In genomic region chr1:41496080-41497055, GRCh38 we compare ENCODE assay signal across 1 cellular context.
TF ChIP-seq lines count a peak whose summit lies in the region.

No MANE protein-coding gene starts in this region.

TF ChIP-seq in K562, 482 proteins besides CTCF, POLR2A, EP300 and RAD21 (continued from another document and continues in another):
- TF ChIP-seq ZNF277 (CRISPR knock-in tag; IDR thresholded peaks at IDR 0.05; ENCODE audit: borderline replicate concordance) (no peak), SFPQ (IDR thresholded peaks at IDR 0.05; ENCODE audit: low read depth, low read length) (no peak), RFX5 (IDR thresholded peaks at IDR 0.05; ENCODE audit: low read depth, low read length) (no peak), NFIC (IDR thresholded peaks at IDR 0.05) (no peak), ZSCAN32 (CRISPR knock-in tag; IDR thresholded peaks at IDR 0.05) (no peak), CC2D1A (IDR thresholded peaks at IDR 0.05) (no peak), ETV5 (CRISPR knock-in tag; IDR thresholded peaks at IDR 0.05; ENCODE audit: low read depth) (0 out of 2 replicates have a peak, but pooled peaks have one; percentile 11), SNIP1 (IDR thresholded peaks at IDR 0.05; ENCODE audit: low read depth) (no peak), TRIM24 (IDR thresholded peaks at IDR 0.05) (no peak), CREB1 (IDR thresholded peaks at IDR 0.05) (peak; percentile 40; the same call in 1 of the 2 replicates), CREB1 (CRISPR knock-in tag; IDR thresholded peaks at IDR 0.05) (peak; percentile 67), MLLT1 (IDR thresholded peaks at IDR 0.05) (peak in 1 of 2 experiments; percentile 35; a peak in 1 of 4 replicates), ZZZ3 (IDR thresholded peaks at IDR 0.05) (no peak), MCM3 (IDR thresholded peaks at IDR 0.05) (no peak), SPI1 (IDR thresholded peaks at IDR 0.05; ENCODE audit: borderline replicate concordance, low read depth, low read length) (no peak), RBM34 (IDR thresholded peaks at IDR 0.05; ENCODE audit: borderline replicate concordance, insufficient read depth, low read length) (no peak), RNF219 (CRISPR knock-in tag; IDR thresholded peaks at IDR 0.05) (no peak), NCOA2 (IDR thresholded peaks at IDR 0.05; ENCODE audit: partially characterized antibody in 2 of 2) (no peak), PCBP1 (IDR thresholded peaks at IDR 0.05; ENCODE audit: low read depth, low read length, poor library complexity, severe bottlenecking) (peak; percentile 63), HDAC6 (IDR thresholded peaks at IDR 0.05; ENCODE audit: low read depth, low read length) (no peak), ILF3 (IDR thresholded peaks at IDR 0.05; ENCODE audit: borderline replicate concordance) (no peak), KAT7 (CRISPR knock-in tag; IDR thresholded peaks at IDR 0.05; ENCODE audit: borderline replicate concordance) (0 out of 2 replicates have a peak, but pooled peaks have one; percentile 35), KDM2B (CRISPR knock-in tag; IDR thresholded peaks at IDR 0.05) (0 out of 2 replicates have a peak, but pooled peaks have one; percentile 33), ZC3H11A (IDR thresholded peaks at IDR 0.05; ENCODE audit: low read depth, low read length) (no peak), ZNF184 (CRISPR knock-in tag; IDR thresholded peaks at IDR 0.05) (no peak), CEBPB (tag; IDR thresholded peaks at IDR 0.05) (no peak), NR2C2 (CRISPR knock-in tag; IDR thresholded peaks at IDR 0.05) (peak; percentile 52; the same call in 1 of the 2 replicates), NR2C2 (tag; IDR thresholded peaks at IDR 0.05) (no peak), TARDBP (IDR thresholded peaks at IDR 0.05) (no peak), MNT (conservative IDR thresholded peaks at IDR 0.05) (peak; percentile 73 to 88), ZBTB40 (IDR thresholded peaks at IDR 0.05) (no peak), ZBTB40 (CRISPR knock-in tag; IDR thresholded peaks at IDR 0.05) (no peak), TCF7L2 (IDR thresholded peaks at IDR 0.05; ENCODE audit: low read depth, low read length) (no peak), HMGN3 (IDR thresholded peaks at IDR 0.05; ENCODE audit: borderline replicate concordance, extremely low read depth, insufficient read length, low read depth, low read length) (peak; percentile 70), ZNF551 (CRISPR knock-in tag; IDR thresholded peaks at IDR 0.05) (no peak), TCFL5 (CRISPR knock-in tag; conservative IDR thresholded peaks at IDR 0.05) (no peak), HSF4 (CRISPR knock-in tag; IDR thresholded peaks at IDR 0.05; ENCODE audit: borderline replicate concordance) (no peak), CAMTA2 (CRISPR knock-in tag; conservative IDR thresholded peaks at IDR 0.05) (no peak), PCBP2 (IDR thresholded peaks at IDR 0.05; ENCODE audit: low read depth, low read length, poor library complexity, severe bottlenecking) (no peak), ZNF274 (IDR thresholded peaks at IDR 0.05; ENCODE audit: borderline replicate concordance, low read depth, low read length) (no peak), MITF (IDR thresholded peaks at IDR 0.05) (0 out of 2 replicates have a peak, but pooled peaks have one; percentile 26), SMAD4 (CRISPR knock-in tag; conservative IDR thresholded peaks at IDR 0.05) (0 out of 2 replicates have a peak, but pooled peaks have one; percentile 44), PHF8 (IDR thresholded peaks at IDR 0.05; ENCODE audit: borderline replicate concordance, low read length) (peak; percentile 63; the same call in 1 of the 2 replicates), DIDO1 (tag; IDR thresholded peaks at IDR 0.05; ENCODE audit: low read depth) (no peak)
